In the genomic region with DNA sequence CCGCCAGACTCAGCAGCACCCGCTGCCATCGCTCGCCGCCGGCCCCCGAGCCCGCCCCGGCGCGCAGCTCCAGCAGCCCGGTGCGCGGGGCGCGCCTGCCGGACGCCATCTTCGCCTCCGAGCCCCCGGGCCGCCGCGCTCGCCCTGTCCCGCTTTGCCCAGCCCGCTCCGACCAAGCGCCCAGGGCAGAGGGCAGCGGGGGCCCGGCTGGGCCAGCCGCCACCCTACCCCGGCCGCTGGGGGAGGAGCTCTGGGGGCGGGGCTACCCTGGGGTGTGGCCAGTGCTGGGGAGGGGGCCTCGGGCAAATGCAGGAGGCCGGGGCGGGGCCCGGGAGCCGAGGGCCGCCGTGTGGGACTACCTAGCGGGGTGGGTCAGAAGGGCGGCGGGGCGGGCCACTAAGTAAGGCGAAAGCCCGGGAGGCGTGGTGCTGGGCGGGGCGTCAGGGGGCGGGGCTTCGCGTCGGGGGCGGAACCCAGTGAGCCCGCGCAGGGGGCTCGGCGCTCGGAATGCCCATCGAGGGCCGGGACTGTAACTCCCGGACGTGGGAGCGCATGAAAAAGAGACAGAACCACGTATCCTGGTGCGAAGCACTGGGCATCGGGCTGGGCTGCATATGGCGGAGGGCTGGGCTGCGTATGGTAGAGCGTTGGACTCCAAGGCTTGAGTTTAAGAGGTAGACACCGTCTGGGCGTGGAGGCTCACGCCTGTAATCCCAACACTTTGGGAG, we compare ENCODE assay signal across 7 cellular contexts. TPM values are rescaled to one million over a fixed set of nuclear protein-coding genes. Genes with fewer than 3 reads are reported as not detected.
DNase-seq lines count a peak whose midpoint lies in the region; ATAC-seq lines count a peak whose summit lies in the region.

A gene (minus strand): TSS at position 252 of the 728 bp plus-strand sequence. CDS start 143 bp downstream, at position 109.

- DNase-seq in NCI-H510A treated with DMSO at 0.1 percent for 48 hours (lab: John Stamatoyannopoulos, UW), result peak; percentile 81
- peak; percentile 80 for DNase-seq in activated CD4-positive, alpha-beta T cell treated with anti-CD3 and anti-CD28 coated beads, Interleukin-2, amount 50 U/mL, for 1 hour
- peak; percentile 19 for DNase-seq in dedifferentiated amniotic fluid mesenchymal stem cell (ENCODE audit: extremely low spot score)
- DNase-seq in left lobe of liver (ENCODE audit: low spot score), result peak; percentile 98
- peak; percentile 87 for DNase-seq in stimulated activated CD4-positive, alpha-beta T cell treated with anti-CD3 and anti-CD28 coated beads, Interleukin-1b, Interleukin-23, amount 100 ng/mL, for 48 hours

- ATAC-seq in GM18867 (IDR thresholded peaks at IDR 0.05; ENCODE audit: unreplicated experiment), result peak; percentile 85
- peak; percentile 78 for ATAC-seq in HG03280 (IDR thresholded peaks at IDR 0.05; ENCODE audit: unreplicated experiment)
- ATAC-seq in left lobe of liver, result peak; percentile 91

RNA-seq across cellular contexts. Expression of the gene that starts here (rescaled TPM):
- 12.1 TPM for total RNA-seq in left lobe of liver

Comparison
In these comparisons a context has a peak if more than half of its experiments do, and no peak if none do; other contexts are left out.
1. Peak in every context shown above with its lines: DNase-seq and ATAC-seq.
2. DNase-seq: peak in every context shown above with its lines; median percentile 98 in left lobe of liver; 87 in stimulated activated CD4-positive, alpha-beta T cell treated with anti-CD3 and anti-CD28 coated beads, Interleukin-1b, Interleukin-23, amount 100 ng/mL, for 48 hours; 81 in NCI-H510A treated with DMSO at 0.1 percent for 48 hours; 80 in activated CD4-positive, alpha-beta T cell treated with anti-CD3 and anti-CD28 coated beads, Interleukin-2, amount 50 U/mL, for 1 hour; 19 in dedifferentiated amniotic fluid mesenchymal stem cell.